1 cellular context compared by ENCODE assay signal in the genomic region with DNA sequence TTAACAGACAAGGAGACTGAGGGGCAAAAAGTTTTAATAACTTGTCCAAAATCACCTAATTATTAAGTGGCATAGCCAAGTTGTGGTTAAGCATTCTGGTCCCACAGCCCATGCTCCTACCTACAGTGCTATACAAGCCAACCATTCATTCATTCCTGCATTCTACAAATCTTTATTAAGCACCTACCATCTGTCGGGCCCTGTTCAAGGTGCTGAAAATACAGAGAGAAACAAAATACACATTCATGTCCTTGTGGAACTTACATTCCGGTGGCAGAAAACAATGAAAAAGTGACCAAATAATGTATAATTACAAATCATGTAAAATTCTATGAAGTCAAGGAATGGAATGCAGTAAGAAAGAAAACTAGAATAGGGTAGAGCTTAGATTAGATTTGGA.
TF ChIP-seq lines count a peak whose summit lies in the region.

No MANE protein-coding gene starts in this region.

TF ChIP-seq in GM23338, 12 proteins besides CTCF, POLR2A, EP300 and RAD21 (continued from another document):
- TF ChIP-seq, protein P1, sequence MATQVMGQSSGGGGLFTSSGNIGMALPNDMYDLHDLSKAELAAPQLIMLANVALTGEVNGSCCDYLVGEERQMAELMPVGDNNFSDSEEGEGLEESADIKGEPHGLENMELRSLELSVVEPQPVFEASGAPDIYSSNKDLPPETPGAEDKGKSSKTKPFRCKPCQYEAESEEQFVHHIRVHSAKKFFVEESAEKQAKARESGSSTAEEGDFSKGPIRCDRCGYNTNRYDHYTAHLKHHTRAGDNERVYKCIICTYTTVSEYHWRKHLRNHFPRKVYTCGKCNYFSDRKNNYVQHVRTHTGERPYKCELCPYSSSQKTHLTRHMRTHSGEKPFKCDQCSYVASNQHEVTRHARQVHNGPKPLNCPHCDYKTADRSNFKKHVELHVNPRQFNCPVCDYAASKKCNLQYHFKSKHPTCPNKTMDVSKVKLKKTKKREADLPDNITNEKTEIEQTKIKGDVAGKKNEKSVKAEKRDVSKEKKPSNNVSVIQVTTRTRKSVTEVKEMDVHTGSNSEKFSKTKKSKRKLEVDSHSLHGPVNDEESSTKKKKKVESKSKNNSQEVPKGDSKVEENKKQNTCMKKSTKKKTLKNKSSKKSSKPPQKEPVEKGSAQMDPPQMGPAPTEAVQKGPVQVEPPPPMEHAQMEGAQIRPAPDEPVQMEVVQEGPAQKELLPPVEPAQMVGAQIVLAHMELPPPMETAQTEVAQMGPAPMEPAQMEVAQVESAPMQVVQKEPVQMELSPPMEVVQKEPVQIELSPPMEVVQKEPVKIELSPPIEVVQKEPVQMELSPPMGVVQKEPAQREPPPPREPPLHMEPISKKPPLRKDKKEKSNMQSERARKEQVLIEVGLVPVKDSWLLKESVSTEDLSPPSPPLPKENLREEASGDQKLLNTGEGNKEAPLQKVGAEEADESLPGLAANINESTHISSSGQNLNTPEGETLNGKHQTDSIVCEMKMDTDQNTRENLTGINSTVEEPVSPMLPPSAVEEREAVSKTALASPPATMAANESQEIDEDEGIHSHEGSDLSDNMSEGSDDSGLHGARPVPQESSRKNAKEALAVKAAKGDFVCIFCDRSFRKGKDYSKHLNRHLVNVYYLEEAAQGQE (IDR thresholded peaks at IDR 0.05; ENCODE audit: unreplicated experiment): peak; percentile 59
- TF ChIP-seq STAT1 (IDR thresholded peaks at IDR 0.05; ENCODE audit: unreplicated experiment): no peak
- no peak for TF ChIP-seq JUNB (IDR thresholded peaks at IDR 0.05; ENCODE audit: unreplicated experiment)
TF ChIP-seq in GM23338: peak in this region for 1.
